ENCODE assay signal across 8 cellular contexts in the genomic region with DNA sequence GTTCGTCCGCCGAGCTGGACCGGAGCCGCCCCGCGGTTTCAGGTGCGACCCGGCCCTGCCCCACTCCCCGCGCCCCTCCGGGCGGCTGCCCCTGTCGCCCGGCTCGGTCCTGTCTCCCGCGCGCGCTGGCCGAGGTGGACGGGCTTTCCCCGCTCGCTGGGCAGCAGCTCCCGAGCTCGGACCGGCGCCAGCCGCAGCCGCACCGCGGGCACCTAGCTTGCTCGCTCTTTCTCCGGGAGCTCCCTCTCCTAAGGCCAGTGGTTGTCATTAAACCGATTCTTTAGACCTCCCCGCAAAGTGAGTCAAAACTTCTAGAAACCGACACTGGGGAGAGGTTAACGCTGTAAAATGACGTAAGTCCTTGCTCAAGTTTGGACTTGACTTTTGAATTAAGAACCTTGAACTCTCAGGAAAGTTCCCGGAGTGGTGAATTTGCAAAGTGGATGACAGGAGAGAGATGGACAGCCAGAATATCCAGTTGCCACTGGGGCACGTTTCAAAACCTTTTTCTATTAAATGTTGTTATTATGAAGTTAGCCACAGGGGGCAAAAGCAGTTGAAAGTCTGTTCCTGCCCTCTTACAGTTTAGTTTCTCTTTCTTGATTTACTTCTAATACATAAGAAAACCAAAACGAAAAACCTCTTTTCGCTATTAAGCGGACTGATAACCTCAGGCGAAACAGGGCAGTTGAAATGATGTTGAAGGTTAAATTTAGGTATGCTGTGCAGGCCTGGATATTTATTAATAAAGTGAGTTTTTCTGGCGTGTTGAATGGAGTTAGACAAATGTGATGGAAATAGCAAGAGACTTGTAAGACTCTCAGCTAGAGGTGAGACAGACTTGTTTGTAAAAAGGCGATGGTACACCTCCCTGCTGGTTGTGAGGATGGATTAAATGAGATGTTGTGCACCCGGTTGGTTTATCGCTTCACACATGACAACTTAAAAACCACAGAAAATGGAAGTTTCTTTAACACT.
DNase-seq lines count a peak whose midpoint lies in the region; ATAC-seq lines count a peak whose summit lies in the region.

No MANE protein-coding gene starts in this region.

- no peaks in the 10 kb centered on the region for H3K27me3 ChIP-seq in stomach smooth muscle (ENCODE audit: control insufficient read depth in 1 of 2, insufficient read depth in 2 of 2, low read length in 2 of 2)

- H3K9me3 ChIP-seq in stomach smooth muscle (ENCODE audit: control insufficient read depth in 2 of 2, low read length in 2 of 2) = peaks cover 0 to 10% of the 10 kb centered on the region in 2 donors

- ATAC-seq in GM19397 (IDR thresholded peaks at IDR 0.05; ENCODE audit: unreplicated experiment) (peak; percentile 46), HG03469 (IDR thresholded peaks at IDR 0.05; ENCODE audit: unreplicated experiment) (peak; percentile 41)

- H3K4me1 ChIP-seq in stomach smooth muscle (ENCODE audit: control insufficient read depth, insufficient read depth, low read length) = peaks cover 4% of the 10 kb centered on the region

- H3K4me3 ChIP-seq in stomach smooth muscle (ENCODE audit: low read length in 2 of 2) = peak overlapping the region; percentile 80 to 95

- no peaks in the 10 kb centered on the region for H3K36me3 ChIP-seq in stomach smooth muscle (ENCODE audit: control insufficient read depth in 2 of 2, insufficient read depth in 2 of 2, low read length in 2 of 2)

- DNase-seq in COR-L47 (lab: John Stamatoyannopoulos, UW) (peak; percentile 54), NOMO-1 (lab: John Stamatoyannopoulos, UW; ENCODE audit: unreplicated experiment in 2 of 2) (peak; percentile 63 to 84), activated T-cell treated with anti-CD3 and anti-CD28 coated beads for 24 hours (ENCODE audit: low read depth) (peak; percentile 30), epidermal melanocyte (ENCODE audit: insufficient read length, low spot score) (peak; percentile 80), midbrain (lab: John Stamatoyannopoulos, UW) (peak; percentile 69)

- H3K9ac ChIP-seq in stomach smooth muscle (ENCODE audit: low read length in 2 of 2) = peak overlapping the region; percentile 77 to 90

- H3K27ac ChIP-seq in stomach smooth muscle (ENCODE audit: low read length) = peak overlapping the region; percentile 78

Comparison
In these comparisons a context has a peak if more than half of its experiments do, and no peak if none do; other contexts are left out.
1. Peak in every context shown above with its lines: DNase-seq, ATAC-seq, H3K4me3 ChIP-seq and H3K27ac ChIP-seq.
2. DNase-seq: peak in every context shown above with its lines; median percentile 80 in epidermal melanocyte; 74 in NOMO-1; 69 in midbrain; 54 in COR-L47; 30 in activated T-cell treated with anti-CD3 and anti-CD28 coated beads for 24 hours.